8 cellular contexts compared by ENCODE assay signal in the genomic region with DNA sequence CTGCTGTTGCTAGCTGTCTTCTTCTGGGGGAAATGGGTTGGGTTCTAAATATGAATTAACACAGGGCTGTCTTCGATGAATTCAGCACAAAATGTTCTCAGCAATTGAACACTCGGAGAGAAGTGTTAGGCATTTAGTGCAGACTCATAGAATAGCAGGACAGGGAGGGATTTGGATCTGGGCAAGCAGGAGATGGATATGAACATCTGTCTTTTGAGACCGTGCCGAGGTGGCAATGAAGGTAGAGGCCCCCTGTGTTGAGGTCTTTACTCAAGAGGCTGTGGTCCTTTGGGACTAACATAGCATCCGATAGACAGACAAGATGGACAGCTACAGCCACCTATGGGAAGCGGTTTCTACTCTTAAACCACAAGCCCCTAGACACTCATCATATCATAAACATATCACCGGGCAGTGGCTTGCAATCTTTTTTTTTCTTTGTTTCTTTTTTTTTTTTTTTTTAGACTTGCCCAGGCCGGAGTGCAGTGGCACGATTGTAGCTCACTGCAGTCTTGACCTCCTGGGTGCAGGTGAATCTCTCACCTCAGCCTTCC. TPM values are rescaled to one million over a fixed set of nuclear protein-coding genes. Genes with fewer than 3 reads are reported as not detected.
DNase-seq lines count a peak whose midpoint lies in the region; ATAC-seq and TF ChIP-seq lines count a peak whose summit lies in the region.

No MANE protein-coding gene starts in this region.

- H3K27ac ChIP-seq in gastrocnemius medialis: peak overlapping the region; percentile 6 to 95 (median 50)

- ATAC-seq in HG03196 (IDR thresholded peaks at IDR 0.05; ENCODE audit: unreplicated experiment) (peak; percentile 40), gastrocnemius medialis (no peak), GM21390 (IDR thresholded peaks at IDR 0.05; ENCODE audit: unreplicated experiment) (no peak)
- ATAC-seq in central memory CD8-positive, alpha-beta T cell (replicated peaks; ENCODE audit: extremely low read depth, poor library complexity, severe bottlenecking): no peak

- DNase-seq in central memory CD8-positive, alpha-beta T cell (ENCODE audit: low spot score in 2 of 2): no peak
- DNase-seq in gastrocnemius medialis (no peak), nucleus accumbens (lab: John Stamatoyannopoulos, UW) (no peak), NCI-H1694 (lab: John Stamatoyannopoulos, UW) (no peak), NCI-H524 treated with DMSO at 0.1 percent for 48 hours (lab: John Stamatoyannopoulos, UW) (no peak)

- H3K27ac Mint-ChIP-seq in central memory CD8-positive, alpha-beta T cell (ENCODE audit: low read depth): peak overlapping the region; percentile 90

- no peaks in the 10 kb centered on the region for H3K9me3 ChIP-seq in gastrocnemius medialis

- peaks cover 60% of the 10 kb centered on the region for H3K36me3 Mint-ChIP-seq in central memory CD8-positive, alpha-beta T cell (ENCODE audit: insufficient read depth)

- in situ Hi-C loops in gastrocnemius medialis (cut with MboI; ENCODE audit: low sequenced_read_pairs in 4 of 4): no loop called here

- H3K27me3 ChIP-seq in gastrocnemius medialis: no peaks in the 10 kb centered on the region

- intact Hi-C loops in gastrocnemius medialis (cut with DNase I; ENCODE audit: low total_unique reads): no loop called here

- H3K27me3 Mint-ChIP-seq in central memory CD8-positive, alpha-beta T cell: no peaks in the 10 kb centered on the region

- peak overlapping the region; percentile 34 for H3K4me3 ChIP-seq in GM12875 (ENCODE audit: low read depth, low read length)
- peak overlapping the region in 2 of 4 donors; percentile 13 to 15 for H3K4me3 ChIP-seq in gastrocnemius medialis

- TF ChIP-seq POLR2A in gastrocnemius medialis (IDR thresholded peaks at IDR 0.05): no peak

- peaks cover 97% of the 10 kb centered on the region for H3K4me1 Mint-ChIP-seq in central memory CD8-positive, alpha-beta T cell

- H3K4me1 ChIP-seq in gastrocnemius medialis: peaks cover 74 to 79% of the 10 kb centered on the region in 2 donors

- no peaks in the 10 kb centered on the region for H3K36me3 ChIP-seq in gastrocnemius medialis

- TF ChIP-seq CTCF in GM12875 (IDR thresholded peaks at IDR 0.05; ENCODE audit: borderline replicate concordance, insufficient read depth, low read depth, low read length): no peak
- no peak for TF ChIP-seq CTCF in gastrocnemius medialis (IDR thresholded peaks at IDR 0.05 in 4 of 5, conservative IDR thresholded peaks at IDR 0.05 in 1 of 5)

- peak overlapping the region; percentile 97 for H3K4me3 Mint-ChIP-seq in central memory CD8-positive, alpha-beta T cell

- H3K9me3 Mint-ChIP-seq in central memory CD8-positive, alpha-beta T cell: no peaks in the 10 kb centered on the region

RNA-seq across cellular contexts. Expression of gene CD99, which starts 6.7 kb away (rescaled TPM):
- total RNA-seq in gastrocnemius medialis: 100 to 1,000 TPM; 110 to 207 (median 133) TPM

RNA-seq across cellular contexts. Expression of gene XG, which starts 54.0 kb away (rescaled TPM):
- 1 to 10 TPM in 3 of 4 donors, under 1 TPM in 1; 0.97 to 2.4 (median 1.9) TPM for total RNA-seq in gastrocnemius medialis
